12 cellular contexts compared by ENCODE assay signal in genomic region chr9:121718063-121718462, GRCh38.
A peak's percentile ranks its signal among the peaks of the same experiment; 100 is the strongest.
DNase-seq lines count a peak whose midpoint lies in the region; ATAC-seq and TF ChIP-seq lines count a peak whose summit lies in the region.
"Had no signal": no experiment of that assay in that cellular context is flagged by ENCODE, and none has a peak within 500 bp of the region (broad histone marks: within the 10 kb centered on the region; RNA-seq: fewer than 3 reads in every experiment).

No MANE protein-coding gene starts in this region.

- H3K27me3 Mint-ChIP-seq in activated T-helper 2 cell treated with anti-CD3 and anti-CD28 coated beads, Interferon-gamma antibody, Interleukin-2, Interleukin-4, amounts not matched to agents 10 μg/mL and 5 μg/mL and 100 μg/mL, durations not matched to agents 14 hours and 24 hours and 36 hours (ENCODE audit: low read depth) = no peaks in the 10 kb centered on the region

- H3K4me3 ChIP-seq in mammary epithelial cell (replicated peaks in 1 of 3; ENCODE audit: insufficient read depth in 1 of 3, low read depth in 2 of 3, low read length in 3 of 3) = no peak overlapping the region
- H3K4me3 ChIP-seq: PC-9 had no signal

- H3K9ac ChIP-seq in mammary epithelial cell (ENCODE audit: insufficient read depth, low read length) = peak overlapping the region; percentile 67

- BruUV-seq in mammary epithelial cell (replicated peaks; lab: Mats Ljungman, UMichigan) = no TSS peak

- peaks cover 71% of the 10 kb centered on the region for H3K4me1 ChIP-seq in mammary epithelial cell (ENCODE audit: insufficient read depth, low read length)

- no peaks in the 10 kb centered on the region for H4K20me1 ChIP-seq in mammary epithelial cell (ENCODE audit: insufficient read depth, low read length)

- no peaks in the 10 kb centered on the region for H3K9me3 ChIP-seq in mammary epithelial cell (replicated peaks; ENCODE audit: insufficient read depth, low read length)

- no peaks in the 10 kb centered on the region for H3K9me3 Mint-ChIP-seq in activated T-helper 2 cell treated with anti-CD3 and anti-CD28 coated beads, Interferon-gamma antibody, Interleukin-2, Interleukin-4, amounts not matched to agents 10 μg/mL and 5 μg/mL and 100 μg/mL, durations not matched to agents 14 hours and 24 hours and 36 hours
- H3K9me3 Mint-ChIP-seq: activated naive CD4-positive, alpha-beta T cell treated with anti-CD3 and anti-CD28 coated beads, Interleukin-2, amount 50 U/mL, for 72 hours had no signal

- TF ChIP-seq CTCF in mammary epithelial cell (conservative IDR thresholded peaks at IDR 0.05 in 1 of 2, IDR thresholded peaks at IDR 0.05 in 1 of 2; ENCODE audit: extremely low read depth in 1 of 2, insufficient read depth in 1 of 2, low read depth in 1 of 2, low read length in 2 of 2) = no peak

- no peak overlapping the region for H3K27ac Mint-ChIP-seq in activated T-helper 2 cell treated with anti-CD3 and anti-CD28 coated beads, Interferon-gamma antibody, Interleukin-2, Interleukin-4, amounts not matched to agents 10 μg/mL and 5 μg/mL and 100 μg/mL, durations not matched to agents 14 hours and 24 hours and 36 hours
- H3K27ac Mint-ChIP-seq: activated naive CD4-positive, alpha-beta T cell treated with anti-CD3 and anti-CD28 coated beads, Interleukin-2, amount 50 U/mL, for 72 hours had no signal

- H3K4me1 Mint-ChIP-seq in activated T-helper 2 cell treated with anti-CD3 and anti-CD28 coated beads, Interferon-gamma antibody, Interleukin-2, Interleukin-4, amounts not matched to agents 10 μg/mL and 5 μg/mL and 100 μg/mL, durations not matched to agents 14 hours and 24 hours and 36 hours (ENCODE audit: low read depth) = no peaks in the 10 kb centered on the region

- peaks cover 2% of the 10 kb centered on the region for H3K36me3 ChIP-seq in mammary epithelial cell (ENCODE audit: insufficient read depth, low read length)

- H2AFZ ChIP-seq in mammary epithelial cell (ENCODE audit: low read depth, low read length) = no peak overlapping the region
- H2AFZ ChIP-seq: PC-9 had no signal

- intact Hi-C loops in mammary epithelial cell (cut with micrococcal nuclease) = loop anchor here (2.0 kb wide), 1 partner anchor 17 kb away; no protein-coding TSS in a partner anchor
- intact Hi-C loops in activated T-helper 2 cell treated with anti-CD3 and anti-CD28 coated beads, Interferon-gamma antibody, Interleukin-2, Interleukin-4, amounts not matched to agents 10 μg/mL and 5 μg/mL and 100 μg/mL, durations not matched to agents 14 hours and 24 hours and 36 hours (cut with micrococcal nuclease) = no loop called here

- H3K4me2 ChIP-seq in mammary epithelial cell (ENCODE audit: insufficient read depth, low read depth, low read length) = peak overlapping the region; percentile 69
- H3K4me2 ChIP-seq: PC-9 had no signal

- H3K27ac ChIP-seq in mammary epithelial cell (ENCODE audit: insufficient read depth, low read depth, low read length) (peak overlapping the region; percentile 88), substantia nigra (ENCODE audit: low read depth, low read length, poor library complexity, severe bottlenecking) (no peak overlapping the region)
- H3K27ac ChIP-seq: PC-9 had no signal

- no peaks in the 10 kb centered on the region for H3K36me3 Mint-ChIP-seq in activated T-helper 2 cell treated with anti-CD3 and anti-CD28 coated beads, Interferon-gamma antibody, Interleukin-2, Interleukin-4, amounts not matched to agents 10 μg/mL and 5 μg/mL and 100 μg/mL, durations not matched to agents 14 hours and 24 hours and 36 hours (ENCODE audit: low read depth)
- H3K36me3 Mint-ChIP-seq: activated naive CD4-positive, alpha-beta T cell treated with anti-CD3 and anti-CD28 coated beads, Interleukin-2, amount 50 U/mL, for 72 hours had no signal

- dilution Hi-C loops in mammary epithelial cell (cut with HindIII; ENCODE audit: low sequenced_read_pairs) = no loop called here

- in situ Hi-C loops in mammary epithelial cell (cut with MboI; ENCODE audit: low sequenced_read_pairs in 2 of 2) = no loop called here

- 8% methylated on average over 11 of the region's 15 CpGs for WGBS in mammary epithelial cell (ENCODE audit: low coverage, missing lambda C conversion rate)

- no peaks in the 10 kb centered on the region for H3K27me3 ChIP-seq in mammary epithelial cell (ENCODE audit: insufficient read depth, low read length)

- ATAC-seq in GM18498 (IDR thresholded peaks at IDR 0.05; ENCODE audit: unreplicated experiment) = no peak
- ATAC-seq: activated naive CD4-positive, alpha-beta T cell treated with anti-CD3 and anti-CD28 coated beads, Interleukin-2, amount 50 U/mL, for 72 hours had no signal

- CTCF ChIA-PET in mammary epithelial cell (lab: Charles Lee; ENCODE audit: low non-redundant PET) = interaction anchor here (0.6 kb wide), 1 partner anchor 26 kb away, joined by 5 read pairs; no protein-coding TSS in a partner anchor

- DNase-seq in NCI-H2171 treated with DMSO at 0.1 percent for 48 hours (lab: John Stamatoyannopoulos, UW) (peak; percentile 73), mammary epithelial cell (peak; percentile 62), iPS-NIHi7 (ENCODE audit: extremely low spot score) (peak; percentile 33), substantia nigra (lab: John Stamatoyannopoulos, UW) (peak in 35 of 49 donors; percentile 13 to 85 (median 47)), NCI-H2029 treated with DMSO at 0.1 percent for 48 hours (lab: John Stamatoyannopoulos, UW) (no peak), NCI-H774 (lab: John Stamatoyannopoulos, UW) (no peak)
- no peak for DNase-seq in activated T-helper 2 cell treated with anti-CD3 and anti-CD28 coated beads, Interferon-gamma antibody, Interleukin-2, Interleukin-4, amounts not matched to agents 10 μg/mL and 5 μg/mL and 100 μg/mL, durations not matched to agents 14 hours and 24 hours and 36 hours (ENCODE audit: low spot score)
- DNase-seq: activated CD4-positive, CD25-positive, alpha-beta regulatory T cell treated with anti-CD3 and anti-CD28 coated beads, Interleukin-2, amount 50 U/mL, for 72 hours; GF-D8; PC-9 had no signal

- peaks cover 98% of the 10 kb centered on the region for H3K79me2 ChIP-seq in mammary epithelial cell (ENCODE audit: insufficient read depth, low read length)

- H3K4me3 Mint-ChIP-seq in activated T-helper 2 cell treated with anti-CD3 and anti-CD28 coated beads, Interferon-gamma antibody, Interleukin-2, Interleukin-4, amounts not matched to agents 10 μg/mL and 5 μg/mL and 100 μg/mL, durations not matched to agents 14 hours and 24 hours and 36 hours (ENCODE audit: low read depth) = no peak overlapping the region

Comparison
In these comparisons a context has a peak if more than half of its experiments do, and no peak if none do; other contexts are left out.
1. DNase-seq: peak in NCI-H2171 treated with DMSO at 0.1 percent for 48 hours (single experiment), mammary epithelial cell (single experiment), iPS-NIHi7 (single experiment) and substantia nigra (35 of 49); none in NCI-H2029 treated with DMSO at 0.1 percent for 48 hours (single experiment), activated T-helper 2 cell treated with anti-CD3 and anti-CD28 coated beads, Interferon-gamma antibody, Interleukin-2, Interleukin-4, amounts not matched to agents 10 μg/mL and 5 μg/mL and 100 μg/mL, durations not matched to agents 14 hours and 24 hours and 36 hours (single experiment) and NCI-H774 (single experiment).